Comparison of ENCODE assay signal across 8 cellular contexts in the genomic region with DNA sequence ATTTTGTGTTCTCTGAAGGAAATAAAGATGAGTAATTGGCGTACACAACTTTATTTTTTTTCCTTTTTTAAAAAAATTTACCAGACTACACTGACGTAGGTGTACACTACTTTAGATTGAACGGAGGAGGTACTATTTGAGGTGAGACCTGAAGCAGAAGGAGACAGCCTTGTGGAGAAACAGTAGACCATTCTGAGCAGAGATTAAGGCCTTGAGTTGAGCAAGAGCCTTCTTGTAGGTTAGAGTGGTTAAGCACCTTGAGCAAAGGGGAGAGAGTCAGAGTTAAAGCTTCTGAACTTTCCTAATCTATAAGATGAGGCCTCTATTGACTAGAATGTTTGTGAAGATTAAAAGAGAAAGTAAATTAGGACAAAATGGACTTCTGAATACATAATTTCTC. TPM values are rescaled to one million over a fixed set of nuclear protein-coding genes. Genes with fewer than 3 reads are reported as not detected.
DNase-seq lines count a peak whose midpoint lies in the region; ATAC-seq, FAIRE-seq and TF ChIP-seq lines count a peak whose summit lies in the region.

No MANE protein-coding gene starts in this region.

- H3K9me1 ChIP-seq in endothelial cell of umbilical vein (replicated peaks; ENCODE audit: control insufficient read depth, extremely low read depth, insufficient read depth, low read length), result no peaks in the 10 kb centered on the region

- peaks cover 13% of the 10 kb centered on the region for H4K20me1 ChIP-seq in endothelial cell of umbilical vein (replicated peaks; ENCODE audit: control insufficient read depth, extremely low read depth, insufficient read depth, low read length)

- ATAC-seq in HG03135 (IDR thresholded peaks at IDR 0.05; ENCODE audit: unreplicated experiment) (no peak), GM21526 (IDR thresholded peaks at IDR 0.05; ENCODE audit: low FRiP score, unreplicated experiment) (no peak), mucosa of descending colon (no peak)

- H3K4me3 ChIP-seq in endothelial cell of umbilical vein (replicated peaks in 1 of 3; ENCODE audit: insufficient read depth in 1 of 3, low read depth in 1 of 3, low read length in 3 of 3) (peak overlapping the region in 2 of 3 experiments; percentile 97), retinal pigment epithelial cell (ENCODE audit: low read length) (peak overlapping the region; percentile 70), mucosa of descending colon (no peak overlapping the region)

- H3K27me3 ChIP-seq in endothelial cell of umbilical vein (ENCODE audit: control insufficient read depth in 2 of 2, insufficient read depth in 2 of 2, low read length in 2 of 2), result no peaks in the 10 kb centered on the region

- dilution Hi-C loops in endothelial cell of umbilical vein (cut with MboI; ENCODE audit: extremely low pct_ligation_motif_present, low sequenced_read_pairs), result no loop called here

- no TSS peak for BruUV-seq in endothelial cell of umbilical vein (replicated peaks; lab: Mats Ljungman, UMichigan)

- CTCF ChIA-PET in endothelial cell of umbilical vein (lab: Charles Lee), result interaction anchor here (1.1 to 6.8 kb wide), 7 partner anchors 10 to 111 kb away, joined by 3 to 91 read pairs (median 3); no protein-coding TSS in a partner anchor

- FAIRE-seq in GM12892 (lab: Jason Lieb, UNC) (peak; percentile 53), endothelial cell of umbilical vein (lab: Jason Lieb, UNC) (no peak)

- TF ChIP-seq CTCF in endothelial cell of umbilical vein (IDR thresholded peaks at IDR 0.05; ENCODE audit: extremely low read depth in 1 of 2, insufficient read depth in 1 of 2, low read depth in 1 of 2, low read length in 2 of 2) (no peak), retinal pigment epithelial cell (conservative IDR thresholded peaks at IDR 0.05; ENCODE audit: low read depth, low read length) (no peak), mucosa of descending colon (IDR thresholded peaks at IDR 0.05) (no peak)

- H2AFZ ChIP-seq in endothelial cell of umbilical vein (ENCODE audit: low read depth, low read length), result no peak overlapping the region

- peaks cover 0 to 3% of the 10 kb centered on the region in 2 experiments for H3K36me3 ChIP-seq in endothelial cell of umbilical vein (ENCODE audit: control insufficient read depth in 2 of 2, extremely low read depth in 1 of 2, insufficient read depth in 2 of 2, low read length in 2 of 2)
- H3K36me3 ChIP-seq in mucosa of descending colon (ENCODE audit: low read depth), result no peaks in the 10 kb centered on the region

- no peak overlapping the region for H3K27ac ChIP-seq in endothelial cell of umbilical vein (ENCODE audit: insufficient read depth, low read depth, low read length)

- intact Hi-C loops in endothelial cell of umbilical vein (cut with micrococcal nuclease), result loop anchor here (2.0 to 5.0 kb wide), 2 partner anchors 37 to 50 kb away; partner anchors contain the start of gene WIF1
- intact Hi-C loops in mucosa of descending colon (cut with DNase I, micrococcal nuclease), result no loop called here

- no peak for DNase-seq in GM12892 (ENCODE audit: insufficient read length)
- peak; percentile 52 for DNase-seq in OCI-M1 (lab: John Stamatoyannopoulos, UW)
- peak; percentile 33 for DNase-seq in endothelial cell of umbilical vein (ENCODE audit: low read depth, low spot score)
- no peak for DNase-seq in retinal pigment epithelial cell (ENCODE audit: low read depth)
- no peak for DNase-seq in NCI-H2171 (lab: John Stamatoyannopoulos, UW)
- DNase-seq in mucosa of descending colon, result no peak

- H3K79me2 ChIP-seq in endothelial cell of umbilical vein (ENCODE audit: control insufficient read depth, insufficient read depth, low read length), result peaks cover 71% of the 10 kb centered on the region

- H3K4me2 ChIP-seq in endothelial cell of umbilical vein (ENCODE audit: insufficient read depth, low read length), result peak overlapping the region; percentile 100

- H3K9ac ChIP-seq in endothelial cell of umbilical vein (replicated peaks; ENCODE audit: extremely low read depth, insufficient read depth, low read length), result no peak overlapping the region

- H3K4me1 ChIP-seq in endothelial cell of umbilical vein (ENCODE audit: control insufficient read depth, extremely low read depth, insufficient read depth, low read length), result peaks cover 33% of the 10 kb centered on the region
- peaks cover 43% of the 10 kb centered on the region for H3K4me1 ChIP-seq in mucosa of descending colon (ENCODE audit: low read depth)

- TF ChIP-seq POLR2A in GM12892 (IDR thresholded peaks at IDR 0.05; ENCODE audit: low read depth, low read length), result no peak
- TF ChIP-seq POLR2A in endothelial cell of umbilical vein (IDR thresholded peaks at IDR 0.05; ENCODE audit: low read depth, low read length), result no peak

- POLR2A ChIA-PET in endothelial cell of umbilical vein (lab: Charles Lee), result no interaction called here

- H3K9me3 ChIP-seq in endothelial cell of umbilical vein (replicated peaks; ENCODE audit: control insufficient read depth, insufficient read depth, low read length), result no peaks in the 10 kb centered on the region
- H3K9me3 ChIP-seq in mucosa of descending colon, result no peaks in the 10 kb centered on the region

TF ChIP-seq in endothelial cell of umbilical vein, 7 proteins besides CTCF, POLR2A, EP300 and RAD21:
- TF ChIP-seq EZH2 (IDR thresholded peaks at IDR 0.05; ENCODE audit: borderline replicate concordance, low read depth, low read length, severe bottlenecking), result no peak
- no peak for TF ChIP-seq JUN (IDR thresholded peaks at IDR 0.05; ENCODE audit: borderline replicate concordance, insufficient read depth, insufficient read length, low read depth)
- no peak for TF ChIP-seq GATA2 (IDR thresholded peaks at IDR 0.05; ENCODE audit: insufficient read depth, insufficient read length, low read depth, low read length)
- no peak for TF ChIP-seq POLR2AphosphoS5 (IDR thresholded peaks at IDR 0.05; ENCODE audit: insufficient read depth, low read depth, low read length)
- no peak for TF ChIP-seq MAX (IDR thresholded peaks at IDR 0.05; ENCODE audit: insufficient read depth, insufficient read length)
- TF ChIP-seq FOS (IDR thresholded peaks at IDR 0.05; ENCODE audit: borderline replicate concordance, insufficient read depth, low read length), result no peak
- TF ChIP-seq MYC (IDR thresholded peaks at IDR 0.05; ENCODE audit: low read depth, low read length), result no peak

RNA-seq across cellular contexts. Expression of gene LEMD3, which starts 2.5 kb away (rescaled TPM):
- polyA plus RNA-seq in GM12892 (2012; ENCODE audit: missing spikeins), result 10.2 TPM
- total RNA-seq in endothelial cell of umbilical vein, result 24.2 and 29.0 TPM in 2 replicates
- 4.6 and 7.4 TPM in 2 replicates for polyA plus RNA-seq in endothelial cell of umbilical vein
- 4.3 and 4.5 TPM in 2 replicates for polyA plus RNA-seq in endothelial cell of umbilical vein (2011; cell fraction: cytosol; rRNA removed)
- 17.6 and 25.7 TPM in 2 replicates for polyA plus RNA-seq in endothelial cell of umbilical vein (2011; cell fraction: nucleus; rRNA removed)
- 14.8 and 15.0 TPM in 2 replicates for polyA plus RNA-seq in endothelial cell of umbilical vein (2012)
- polyA minus RNA-seq in endothelial cell of umbilical vein, result 10.3 and 11.4 TPM in 2 replicates
- polyA minus RNA-seq in endothelial cell of umbilical vein (2011; cell fraction: cytosol; rRNA and poly(A)+ RNA removed), result 16.3 TPM
- polyA minus RNA-seq in endothelial cell of umbilical vein (2011; cell fraction: nucleus; rRNA and poly(A)+ RNA removed), result 24.8 and 27.4 TPM in 2 replicates
- total RNA-seq in mucosa of descending colon, result 10 to 100 TPM; 30.6 to 33.7 (median 32.2) TPM

RNA-seq across cellular contexts. Expression of gene WIF1, which starts 50.8 kb away (rescaled TPM):
- polyA plus RNA-seq in GM12892 (2012; ENCODE audit: missing spikeins), result not detected
- total RNA-seq in endothelial cell of umbilical vein (not detected in 2 replicates), mucosa of descending colon (under 1 TPM in 1 of 3 donors, not detected in 2; 0.19 TPM)
- not detected in 2 replicates for polyA plus RNA-seq in endothelial cell of umbilical vein
- polyA plus RNA-seq in endothelial cell of umbilical vein (2011; cell fraction: cytosol; rRNA removed), result 0.03 TPM in 1 of 2 replicates, not detected in the other
- not detected in 2 replicates for polyA plus RNA-seq in endothelial cell of umbilical vein (2011; cell fraction: nucleus; rRNA removed)
- polyA plus RNA-seq in endothelial cell of umbilical vein (2012), result not detected in 2 replicates
- not detected in 2 replicates for polyA minus RNA-seq in endothelial cell of umbilical vein
- not detected for polyA minus RNA-seq in endothelial cell of umbilical vein (2011; cell fraction: cytosol; rRNA and poly(A)+ RNA removed)
- not detected in 2 replicates for polyA minus RNA-seq in endothelial cell of umbilical vein (2011; cell fraction: nucleus; rRNA and poly(A)+ RNA removed)

Comparison
In these comparisons a context has a peak if more than half of its experiments do, and no peak if none do; other contexts are left out.
1. DNase-seq: peak in OCI-M1 (single experiment) and endothelial cell of umbilical vein (single experiment); none in GM12892 (single experiment), retinal pigment epithelial cell (single experiment), NCI-H2171 (single experiment) and mucosa of descending colon (0 of 3).